1 cellular context compared by ENCODE assay signal in genomic region chr16:56932588-56933265, GRCh38.
TF ChIP-seq lines count a peak whose summit lies in the region.

No MANE protein-coding gene starts in this region.

TF ChIP-seq in IMR-90, 13 proteins besides CTCF, POLR2A, EP300 and RAD21 (continued from another document):
- TF ChIP-seq USF2 (IDR thresholded peaks at IDR 0.05; ENCODE audit: low read depth, low read length) (peak; percentile 91), MXI1 (IDR thresholded peaks at IDR 0.05; ENCODE audit: borderline replicate concordance, low read depth, low read length) (peak; percentile 93), RFX5 (IDR thresholded peaks at IDR 0.05; ENCODE audit: low read depth, low read length) (no peak), MAZ (IDR thresholded peaks at IDR 0.05; ENCODE audit: borderline replicate concordance, low read depth, low read length) (peak; percentile 22; the same call in 1 of the 2 replicates)
